ENCODE assay signal across 8 cellular contexts in genomic region chr16:1309888-1310831, GRCh38. TPM values are rescaled to one million over a fixed set of nuclear protein-coding genes. Genes with fewer than 3 reads are reported as not detected.
DNase-seq lines count a peak whose midpoint lies in the region; ATAC-seq, FAIRE-seq and TF ChIP-seq lines count a peak whose summit lies in the region.

No MANE protein-coding gene starts in this region.

- peak; percentile 44 for FAIRE-seq in keratinocyte (lab: Jason Lieb, UNC)

- H3K27me3 ChIP-seq in keratinocyte (ENCODE audit: control insufficient read depth, extremely low read depth, insufficient read depth, low read length) = no peaks in the 10 kb centered on the region

- H3K4me2 ChIP-seq in keratinocyte (ENCODE audit: control insufficient read depth, extremely low read depth, insufficient read depth, low read depth, low read length) = peak overlapping the region; percentile 77

- peak overlapping the region; percentile 80 for H3K9ac ChIP-seq in keratinocyte (ENCODE audit: control insufficient read depth, extremely low read depth, insufficient read depth, low read length)

- no peaks in the 10 kb centered on the region for H3K9me3 ChIP-seq in keratinocyte (ENCODE audit: control insufficient read depth, low read depth, low read length)

- H3K4me1 ChIP-seq in keratinocyte (ENCODE audit: control insufficient read depth, extremely low read depth, insufficient read depth, low read length) = peaks cover 16% of the 10 kb centered on the region

- ATAC-seq in GM18861 (IDR thresholded peaks at IDR 0.05; ENCODE audit: unreplicated experiment) (peak; percentile 13), HG03066 (IDR thresholded peaks at IDR 0.05; ENCODE audit: low read depth, unreplicated experiment) (peak; percentile 8)

- TF ChIP-seq CTCF in astrocyte of the spinal cord (IDR thresholded peaks at IDR 0.05; ENCODE audit: low read depth, low read length) (no peak), keratinocyte (optimal IDR thresholded peaks at IDR 0.05 in 1 of 3, IDR thresholded peaks at IDR 0.05 in 1 of 3, conservative IDR thresholded peaks at IDR 0.05 in 1 of 3; ENCODE audit: extremely low read depth in 1 of 3, insufficient read depth in 2 of 3, low read length in 3 of 3) (no peak)

- DNase-seq in T-helper 1 cell (peak; percentile 41 to 62 (median 50)), astrocyte of the spinal cord (ENCODE audit: low read depth, low spot score) (peak; percentile 32), keratinocyte (ENCODE audit: low read depth, low spot score) (no peak), cortex of kidney (lab: John Stamatoyannopoulos, UW) (no peak), DMS153 (lab: John Stamatoyannopoulos, UW) (no peak)
- peak; percentile 33 to 44 for DNase-seq in stimulated activated CD4-positive, alpha-beta T cell treated with anti-CD3 and anti-CD28 coated beads, Interleukin-2, amount 100 ng/mL, for 48 hours

- peaks cover 12 to 24% of the 10 kb centered on the region in 2 experiments for H3K36me3 ChIP-seq in keratinocyte (ENCODE audit: control insufficient read depth in 2 of 2, extremely low read depth in 1 of 2, insufficient read depth in 2 of 2, low read length in 2 of 2)

- peaks cover 54% of the 10 kb centered on the region for H3K79me2 ChIP-seq in keratinocyte (ENCODE audit: control insufficient read depth, insufficient read depth, low read length)

- peaks cover 34% of the 10 kb centered on the region for H4K20me1 ChIP-seq in keratinocyte (ENCODE audit: control insufficient read depth, extremely low read depth, insufficient read depth, low read length)

- H3K9me1 ChIP-seq in keratinocyte (ENCODE audit: control insufficient read depth, extremely low read depth, insufficient read depth, low read length) = no peaks in the 10 kb centered on the region

- peak overlapping the region; percentile 81 for H3K4me3 ChIP-seq in astrocyte of the spinal cord (ENCODE audit: low read depth, low read length)
- peak overlapping the region; percentile 79 to 90 (median 89) for H3K4me3 ChIP-seq in keratinocyte (ENCODE audit: control insufficient read depth in 2 of 3, extremely low read depth in 1 of 3, insufficient read depth in 2 of 3, low read depth in 1 of 3, low read length in 3 of 3)

- H2AFZ ChIP-seq in keratinocyte (ENCODE audit: control insufficient read depth, low read length) = no peak overlapping the region

- in situ Hi-C loops in astrocyte of the spinal cord (cut with HindIII; ENCODE audit: low sequenced_read_pairs) = no loop called here

- dilution Hi-C loops in keratinocyte (cut with MboI; ENCODE audit: extremely low pct_ligation_motif_present, low sequenced_read_pairs) = no loop called here

- peak overlapping the region; percentile 72 for H3K27ac ChIP-seq in keratinocyte (ENCODE audit: control insufficient read depth, insufficient read depth, low read length)

RNA-seq across cellular contexts. Expression of gene UBE2I, which starts 0.7 kb away (rescaled TPM):
- polyA plus RNA-seq in keratinocyte = 72.8 to 157 TPM (median 139 TPM) in 3 replicates
- 332 TPM for polyA plus RNA-seq in keratinocyte (2011; ENCODE audit: low read depth)
- polyA plus RNA-seq in keratinocyte (2011; cell fraction: cytosol; rRNA removed) = 136 and 183 TPM in 2 replicates
- polyA plus RNA-seq in keratinocyte (2011; cell fraction: nucleus; rRNA removed) = 107 and 113 TPM in 2 replicates
- polyA plus RNA-seq in keratinocyte (2012; ENCODE audit: low replicate concordance) = 109 and 116 TPM in 2 replicates
- polyA minus RNA-seq in keratinocyte = 37.7 to 67.5 TPM (median 54.1 TPM) in 3 replicates
- 50.6 TPM for polyA minus RNA-seq in keratinocyte (2011; cell fraction: cytosol; rRNA and poly(A)+ RNA removed)
- 25.5 and 46.0 TPM in 2 replicates for polyA minus RNA-seq in keratinocyte (2011; cell fraction: nucleus; rRNA and poly(A)+ RNA removed)

RNA-seq across cellular contexts. Expression of gene BAIAP3, which starts 23.3 kb away (rescaled TPM):
- 0.09 to 0.10 TPM in 2 of 3 replicates, not detected in the other for polyA plus RNA-seq in keratinocyte
- not detected for polyA plus RNA-seq in keratinocyte (2011; ENCODE audit: low read depth)
- 0.04 TPM in 1 of 2 replicates, not detected in the other for polyA plus RNA-seq in keratinocyte (2011; cell fraction: cytosol; rRNA removed)
- 0.06 and 0.36 TPM in 2 replicates for polyA plus RNA-seq in keratinocyte (2011; cell fraction: nucleus; rRNA removed)
- 0.16 and 0.18 TPM in 2 replicates for polyA plus RNA-seq in keratinocyte (2012; ENCODE audit: low replicate concordance)
- polyA minus RNA-seq in keratinocyte = not detected in 3 replicates
- not detected for polyA minus RNA-seq in keratinocyte (2011; cell fraction: cytosol; rRNA and poly(A)+ RNA removed)
- not detected in 2 replicates for polyA minus RNA-seq in keratinocyte (2011; cell fraction: nucleus; rRNA and poly(A)+ RNA removed)

RNA-seq across cellular contexts. Expression of gene TSR3, which starts 41.5 kb away (rescaled TPM):
- polyA plus RNA-seq in keratinocyte = 33.0 to 49.0 TPM (median 40.8 TPM) in 3 replicates
- 15.8 TPM for polyA plus RNA-seq in keratinocyte (2011; ENCODE audit: low read depth)
- 22.6 and 56.4 TPM in 2 replicates for polyA plus RNA-seq in keratinocyte (2011; cell fraction: cytosol; rRNA removed)
- polyA plus RNA-seq in keratinocyte (2011; cell fraction: nucleus; rRNA removed) = 22.1 and 23.5 TPM in 2 replicates
- polyA plus RNA-seq in keratinocyte (2012; ENCODE audit: low replicate concordance) = 30.6 and 71.3 TPM in 2 replicates
- 10.2 to 33.4 TPM (median 17.3 TPM) in 3 replicates for polyA minus RNA-seq in keratinocyte
- polyA minus RNA-seq in keratinocyte (2011; cell fraction: cytosol; rRNA and poly(A)+ RNA removed) = 87.1 TPM
- polyA minus RNA-seq in keratinocyte (2011; cell fraction: nucleus; rRNA and poly(A)+ RNA removed) = 11.6 and 12.7 TPM in 2 replicates

RNA-seq across cellular contexts. Expression of gene GNPTG, which starts 41.6 kb away (rescaled TPM):
- 30.9 to 68.7 TPM (median 30.9 TPM) in 3 replicates for polyA plus RNA-seq in keratinocyte
- polyA plus RNA-seq in keratinocyte (2011; ENCODE audit: low read depth) = 36.8 TPM
- polyA plus RNA-seq in keratinocyte (2011; cell fraction: cytosol; rRNA removed) = 24.4 and 54.9 TPM in 2 replicates
- 76.6 and 95.0 TPM in 2 replicates for polyA plus RNA-seq in keratinocyte (2011; cell fraction: nucleus; rRNA removed)
- polyA plus RNA-seq in keratinocyte (2012; ENCODE audit: low replicate concordance) = 19.5 and 33.9 TPM in 2 replicates
- 12.4 to 24.9 TPM (median 16.7 TPM) in 3 replicates for polyA minus RNA-seq in keratinocyte
- polyA minus RNA-seq in keratinocyte (2011; cell fraction: cytosol; rRNA and poly(A)+ RNA removed) = 38.9 TPM
- 17.1 and 25.8 TPM in 2 replicates for polyA minus RNA-seq in keratinocyte (2011; cell fraction: nucleus; rRNA and poly(A)+ RNA removed)

RNA-seq across cellular contexts. Expression of gene TPSD1, which starts 54.3 kb away (rescaled TPM):
- polyA plus RNA-seq in keratinocyte = not detected in 3 replicates
- not detected for polyA plus RNA-seq in keratinocyte (2011; ENCODE audit: low read depth)
- polyA plus RNA-seq in keratinocyte (2011; cell fraction: cytosol; rRNA removed) = not detected in 2 replicates
- not detected in 2 replicates for polyA plus RNA-seq in keratinocyte (2011; cell fraction: nucleus; rRNA removed)
- not detected in 2 replicates for polyA plus RNA-seq in keratinocyte (2012; ENCODE audit: low replicate concordance)
- polyA minus RNA-seq in keratinocyte = not detected in 3 replicates
- not detected for polyA minus RNA-seq in keratinocyte (2011; cell fraction: cytosol; rRNA and poly(A)+ RNA removed)
- polyA minus RNA-seq in keratinocyte (2011; cell fraction: nucleus; rRNA and poly(A)+ RNA removed) = not detected in 2 replicates

Comparison
In these comparisons a context has a peak if more than half of its experiments do, and no peak if none do; other contexts are left out.
1. DNase-seq: peak in T-helper 1 cell (5 of 5), astrocyte of the spinal cord (single experiment) and stimulated activated CD4-positive, alpha-beta T cell treated with anti-CD3 and anti-CD28 coated beads, Interleukin-2, amount 100 ng/mL, for 48 hours (2 of 2); none in keratinocyte (single experiment), cortex of kidney (single experiment) and DMS153 (single experiment).